In the genomic region with DNA sequence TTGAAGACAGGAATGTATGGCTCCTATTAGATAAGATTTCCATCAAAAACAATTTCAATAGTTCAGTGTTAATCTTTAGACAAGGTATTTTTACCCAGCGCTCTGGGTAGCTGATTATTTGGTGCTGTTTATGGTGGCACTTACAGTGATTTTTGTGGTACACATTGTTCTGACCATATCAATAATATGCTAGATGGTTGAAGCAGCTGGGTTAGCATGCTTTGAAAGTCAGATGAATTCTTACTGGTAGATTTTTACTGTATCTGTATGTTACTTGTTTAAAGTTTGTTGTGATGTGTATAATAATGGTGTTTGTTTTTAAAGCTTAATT, we compare ENCODE assay signal across 2 cellular contexts.
TF ChIP-seq lines count a peak whose summit lies in the region.

No MANE protein-coding gene starts in this region.

TF ChIP-seq in A549, 52 proteins besides CTCF, POLR2A, EP300 and RAD21 (continued from another document):
- TF ChIP-seq, protein P1, sequence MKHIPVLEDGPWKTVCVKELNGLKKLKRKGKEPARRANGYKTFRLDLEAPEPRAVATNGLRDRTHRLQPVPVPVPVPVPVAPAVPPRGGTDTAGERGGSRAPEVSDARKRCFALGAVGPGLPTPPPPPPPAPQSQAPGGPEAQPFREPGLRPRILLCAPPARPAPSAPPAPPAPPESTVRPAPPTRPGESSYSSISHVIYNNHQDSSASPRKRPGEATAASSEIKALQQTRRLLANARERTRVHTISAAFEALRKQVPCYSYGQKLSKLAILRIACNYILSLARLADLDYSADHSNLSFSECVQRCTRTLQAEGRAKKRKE (CRISPR knock-in tag; IDR thresholded peaks at IDR 0.05; ENCODE audit: low read depth), result no peak
- TF ChIP-seq HOXB13 (CRISPR knock-in tag; IDR thresholded peaks at IDR 0.05; ENCODE audit: low read depth), result no peak
- no peak for TF ChIP-seq NR3C1 (IDR thresholded peaks at IDR 0.05)
- no peak for TF ChIP-seq HDAC2 (IDR thresholded peaks at IDR 0.05)
TF ChIP-seq in A549: peak in this region for 0.

TF ChIP-seq in SK-N-SH, 30 proteins besides CTCF, POLR2A, EP300 and RAD21 (continued from another document):
- TF ChIP-seq, protein P2, sequence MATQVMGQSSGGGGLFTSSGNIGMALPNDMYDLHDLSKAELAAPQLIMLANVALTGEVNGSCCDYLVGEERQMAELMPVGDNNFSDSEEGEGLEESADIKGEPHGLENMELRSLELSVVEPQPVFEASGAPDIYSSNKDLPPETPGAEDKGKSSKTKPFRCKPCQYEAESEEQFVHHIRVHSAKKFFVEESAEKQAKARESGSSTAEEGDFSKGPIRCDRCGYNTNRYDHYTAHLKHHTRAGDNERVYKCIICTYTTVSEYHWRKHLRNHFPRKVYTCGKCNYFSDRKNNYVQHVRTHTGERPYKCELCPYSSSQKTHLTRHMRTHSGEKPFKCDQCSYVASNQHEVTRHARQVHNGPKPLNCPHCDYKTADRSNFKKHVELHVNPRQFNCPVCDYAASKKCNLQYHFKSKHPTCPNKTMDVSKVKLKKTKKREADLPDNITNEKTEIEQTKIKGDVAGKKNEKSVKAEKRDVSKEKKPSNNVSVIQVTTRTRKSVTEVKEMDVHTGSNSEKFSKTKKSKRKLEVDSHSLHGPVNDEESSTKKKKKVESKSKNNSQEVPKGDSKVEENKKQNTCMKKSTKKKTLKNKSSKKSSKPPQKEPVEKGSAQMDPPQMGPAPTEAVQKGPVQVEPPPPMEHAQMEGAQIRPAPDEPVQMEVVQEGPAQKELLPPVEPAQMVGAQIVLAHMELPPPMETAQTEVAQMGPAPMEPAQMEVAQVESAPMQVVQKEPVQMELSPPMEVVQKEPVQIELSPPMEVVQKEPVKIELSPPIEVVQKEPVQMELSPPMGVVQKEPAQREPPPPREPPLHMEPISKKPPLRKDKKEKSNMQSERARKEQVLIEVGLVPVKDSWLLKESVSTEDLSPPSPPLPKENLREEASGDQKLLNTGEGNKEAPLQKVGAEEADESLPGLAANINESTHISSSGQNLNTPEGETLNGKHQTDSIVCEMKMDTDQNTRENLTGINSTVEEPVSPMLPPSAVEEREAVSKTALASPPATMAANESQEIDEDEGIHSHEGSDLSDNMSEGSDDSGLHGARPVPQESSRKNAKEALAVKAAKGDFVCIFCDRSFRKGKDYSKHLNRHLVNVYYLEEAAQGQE (IDR thresholded peaks at IDR 0.05; ENCODE audit: low read depth, low read length), result no peak
- 0 out of 2 replicates have a peak, but pooled peaks have one; percentile 6 for TF ChIP-seq FOXJ3 (CRISPR knock-in tag; IDR thresholded peaks at IDR 0.05)
